8 cellular contexts compared by ENCODE assay signal in the genomic region with DNA sequence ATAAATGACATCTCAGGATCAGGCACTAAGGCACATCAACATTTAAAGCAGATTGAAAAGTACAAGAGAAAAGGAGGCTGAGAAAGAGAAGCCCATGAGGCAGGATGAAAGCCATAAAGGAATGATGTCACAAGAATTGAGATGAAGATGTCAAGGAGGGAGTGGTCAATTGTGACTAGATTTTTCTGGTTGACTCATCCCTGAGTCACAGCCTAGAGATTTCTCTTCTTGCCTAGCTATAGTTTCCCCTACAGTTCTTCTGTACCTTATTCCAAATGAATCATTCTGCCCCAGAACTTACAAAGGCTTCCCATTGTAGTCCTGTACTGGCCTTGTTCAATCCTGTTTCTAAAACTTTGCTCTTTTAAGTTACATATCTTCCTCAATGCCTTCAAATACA. TPM values are rescaled to one million over a fixed set of nuclear protein-coding genes. Genes with fewer than 3 reads are reported as not detected.
DNase-seq lines count a peak whose midpoint lies in the region; ATAC-seq and TF ChIP-seq lines count a peak whose summit lies in the region.

No MANE protein-coding gene starts in this region.

- intact Hi-C loops in activated CD4-positive, alpha-beta T cell treated with anti-CD3 and anti-CD28 coated beads, Interleukin-2, amount 10 ng/mL, durations not matched to agents 24 days and 14 days (cut with micrococcal nuclease): loop anchor here (1.0 kb wide), 2 partner anchors 29 to 167 kb away; no protein-coding TSS in a partner anchor

- no peaks in the 10 kb centered on the region for H4K20me1 ChIP-seq in hepatocyte (ENCODE audit: insufficient read depth, poor library complexity, severe bottlenecking)

- DNase-seq in stimulated activated naive CD4-positive, alpha-beta T cell treated with Interleukin-2 at 50 U/mL for 16 hours (lab: John Stamatoyannopoulos, UW): peak; percentile 12
- no peak for DNase-seq in stimulated activated naive CD4-positive, alpha-beta T cell (lab: John Stamatoyannopoulos, UW)
- DNase-seq in activated CD4-positive, alpha-beta T cell treated with anti-CD3 and anti-CD28 coated beads, Interleukin-2, amount 10 ng/mL, durations not matched to agents 24 days and 14 days: peak; percentile 72
- DNase-seq in hepatocyte (ENCODE audit: low spot score): peak; percentile 55
- no peak for DNase-seq in hippocampal formation (lab: John Stamatoyannopoulos, UW)
- DNase-seq in NCI-H2196 treated with DMSO at 0.1 percent for 48 hours (lab: John Stamatoyannopoulos, UW; ENCODE audit: unreplicated experiment): no peak
- no peak for DNase-seq in NCI-H510A treated with DMSO at 0.1 percent for 48 hours (lab: John Stamatoyannopoulos, UW)

- no peaks in the 10 kb centered on the region for H3K27me3 Mint-ChIP-seq in activated CD4-positive, alpha-beta T cell treated with anti-CD3 and anti-CD28 coated beads, Interleukin-2, amount 10 ng/mL, durations not matched to agents 24 days and 14 days

- peak overlapping the region; percentile 76 for H3K27ac Mint-ChIP-seq in activated CD4-positive, alpha-beta T cell treated with anti-CD3 and anti-CD28 coated beads, Interleukin-2, amount 10 ng/mL, durations not matched to agents 24 days and 14 days

- H3K27ac ChIP-seq in hepatocyte: peak overlapping the region; percentile 75

- H3K27me3 ChIP-seq in hepatocyte: no peaks in the 10 kb centered on the region

- no peak overlapping the region for H3K4me3 ChIP-seq in hepatocyte

- H3K4me3 Mint-ChIP-seq in activated CD4-positive, alpha-beta T cell treated with anti-CD3 and anti-CD28 coated beads, Interleukin-2, amount 10 ng/mL, durations not matched to agents 24 days and 14 days: no peak overlapping the region

- no peak for TF ChIP-seq CTCF in hepatocyte (IDR thresholded peaks at IDR 0.05; ENCODE audit: poor library complexity)

- H3K9me3 Mint-ChIP-seq in activated CD4-positive, alpha-beta T cell treated with anti-CD3 and anti-CD28 coated beads, Interleukin-2, amount 10 ng/mL, durations not matched to agents 24 days and 14 days: peaks cover 4% of the 10 kb centered on the region

- H3K36me3 ChIP-seq in hepatocyte (replicated peaks; ENCODE audit: insufficient read depth, low read depth): no peaks in the 10 kb centered on the region

- no peak for ATAC-seq in GM19023 (IDR thresholded peaks at IDR 0.05; ENCODE audit: unreplicated experiment)

- H3K4me1 Mint-ChIP-seq in activated CD4-positive, alpha-beta T cell treated with anti-CD3 and anti-CD28 coated beads, Interleukin-2, amount 10 ng/mL, durations not matched to agents 24 days and 14 days: peaks cover 31% of the 10 kb centered on the region

- no peaks in the 10 kb centered on the region for H3K36me3 Mint-ChIP-seq in activated CD4-positive, alpha-beta T cell treated with anti-CD3 and anti-CD28 coated beads, Interleukin-2, amount 10 ng/mL, durations not matched to agents 24 days and 14 days (ENCODE audit: low read depth)

- no peak overlapping the region for H2AFZ ChIP-seq in hepatocyte

- H3K4me2 ChIP-seq in hepatocyte: no peak overlapping the region

- peaks cover 11% of the 10 kb centered on the region for H3K79me2 ChIP-seq in hepatocyte

- peaks cover 4% of the 10 kb centered on the region for H3K4me1 ChIP-seq in hepatocyte (ENCODE audit: insufficient read depth)

- no peaks in the 10 kb centered on the region for H3K9me3 ChIP-seq in hepatocyte (ENCODE audit: low read depth)

- H3K9me2 ChIP-seq in hepatocyte (replicated peaks; ENCODE audit: insufficient read depth): no peaks in the 10 kb centered on the region

RNA-seq across cellular contexts. Expression of a gene that starts 3.4 kb away (rescaled TPM):
- total RNA-seq in activated CD4-positive, alpha-beta T cell treated with anti-CD3 and anti-CD28 coated beads, Interleukin-2, amount 10 ng/mL, durations not matched to agents 24 days and 14 days: 6.2 and 7.3 TPM in 2 replicates
- 37.0 and 39.9 TPM in 2 replicates for total RNA-seq in hepatocyte
- 28.4 and 34.4 TPM in 2 replicates for polyA plus RNA-seq in hepatocyte

Comparison
In these comparisons a context has a peak if more than half of its experiments do, and no peak if none do; other contexts are left out.
1. DNase-seq: peak in stimulated activated naive CD4-positive, alpha-beta T cell treated with Interleukin-2 at 50 U/mL for 16 hours (single experiment), activated CD4-positive, alpha-beta T cell treated with anti-CD3 and anti-CD28 coated beads, Interleukin-2, amount 10 ng/mL, durations not matched to agents 24 days and 14 days (single experiment) and hepatocyte (single experiment); none in stimulated activated naive CD4-positive, alpha-beta T cell (0 of 6), hippocampal formation (0 of 2), NCI-H2196 treated with DMSO at 0.1 percent for 48 hours (single experiment) and NCI-H510A treated with DMSO at 0.1 percent for 48 hours (single experiment).